ENCODE assay signal across 2 cellular contexts in the genomic region with DNA sequence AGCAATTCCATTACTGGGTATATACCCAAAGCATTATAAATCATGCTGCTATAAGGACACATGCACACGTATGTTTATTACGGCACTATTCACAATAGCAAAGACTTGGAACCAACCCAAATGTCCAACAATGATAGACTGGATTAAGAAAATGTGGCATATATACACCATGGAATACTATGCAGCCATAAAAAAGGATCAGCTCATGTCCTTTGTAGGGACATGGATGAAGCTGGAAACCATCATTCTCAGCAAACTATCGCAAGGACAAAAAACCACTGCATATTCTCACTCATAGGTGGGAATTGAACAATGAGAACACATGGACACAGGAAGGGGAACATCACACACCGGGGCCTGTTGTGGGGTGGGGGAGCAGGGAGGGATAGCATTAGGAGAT. TPM values are rescaled to one million over a fixed set of nuclear protein-coding genes. Genes with fewer than 3 reads are reported as not detected.
DNase-seq lines count a peak whose midpoint lies in the region; ATAC-seq, FAIRE-seq and TF ChIP-seq lines count a peak whose summit lies in the region.
"Not testable (repeated sequence)": the region's sequence is repeated elsewhere in the genome, so short reads cannot be mapped to it uniquely, and the experiment has no call there.

No MANE protein-coding gene starts in this region.

- in situ Hi-C loops in K562 (cut with MboI) = not testable (repeated sequence)

- CTCF ChIA-PET in HEK293 (lab: Yijun Ruan, JAX); K562 (lab: Yijun Ruan, JAX; ENCODE audit: low intra/inter-chr PET ratio): not testable (repeated sequence)

- TF ChIP-seq EP300 in K562 (IDR thresholded peaks at IDR 0.05; ENCODE audit: low read length) = not testable (repeated sequence)

- not testable (repeated sequence) for H4K20me1 ChIP-seq in K562 (replicated peaks; ENCODE audit: control insufficient read depth, insufficient read depth, low read length)

- not testable (repeated sequence) for H3K27me3 ChIP-seq in K562 (ENCODE audit: control insufficient read depth in 2 of 2, insufficient read depth in 2 of 2, low read length in 2 of 2)

- intact Hi-C loops in K562 (cut with micrococcal nuclease) = not testable (repeated sequence)

- not testable (repeated sequence) for H3K9me3 ChIP-seq in HEK293 (ENCODE audit: control insufficient read depth, insufficient read depth, low read depth, low read length); K562 (replicated peaks; ENCODE audit: control insufficient read depth, insufficient read depth, low read depth, low read length)

- TF ChIP-seq CTCF in HEK293 (tag by site-specific recombination; IDR thresholded peaks at IDR 0.05); K562 (IDR thresholded peaks at IDR 0.05 in 2 of 3, conservative IDR thresholded peaks at IDR 0.05 in 1 of 3; ENCODE audit: insufficient read depth in 2 of 3, low read depth in 1 of 3, low read length in 3 of 3): not testable (repeated sequence)

- not testable (repeated sequence) for H3K9me1 ChIP-seq in K562 (ENCODE audit: control insufficient read depth, insufficient read depth, low read length)

- not testable (repeated sequence) for H3K4me3 ChIP-seq in HEK293 (ENCODE audit: low read depth, low read length); K562

- not testable (repeated sequence) for H3K4me2 ChIP-seq in K562 (ENCODE audit: insufficient read depth, low read length)

- H3K79me2 ChIP-seq in K562 (ENCODE audit: control insufficient read depth, insufficient read depth, low read length) = not testable (repeated sequence)

- H3K36me3 ChIP-seq in HEK293 (ENCODE audit: control insufficient read depth in 2 of 2, insufficient read depth in 1 of 2, low read length in 2 of 2); K562 (ENCODE audit: control insufficient read depth, insufficient read depth, low read length): not testable (repeated sequence)

- WGBS in K562 (ENCODE audit: insufficient coverage, low coverage, missing lambda C conversion rate) = 77% methylated on average over 4 of the region's 4 CpGs

- POLR2A ChIA-PET in HEK293 (lab: Yijun Ruan, JAX); K562 (lab: Yijun Ruan, JAX): not testable (repeated sequence)

- H3K9ac ChIP-seq in K562 (ENCODE audit: insufficient read depth in 1 of 2, low read depth in 2 of 2, low read length in 2 of 2) = not testable (repeated sequence)

- H3K4me1 ChIP-seq in HEK293 (ENCODE audit: control insufficient read depth, insufficient read depth, low read length); K562 (replicated peaks in 1 of 2; ENCODE audit: control insufficient read depth in 2 of 2, insufficient read depth in 2 of 2, low read length in 2 of 2): not testable (repeated sequence)

- not testable (repeated sequence) for BruUV-seq in K562 (replicated peaks; lab: Mats Ljungman, UMichigan)

- H3K27ac ChIP-seq in HEK293 (ENCODE audit: extremely low read depth, low read depth, low read length); K562 (ENCODE audit: extremely low read depth, low read depth, low read length): not testable (repeated sequence)

- not testable (repeated sequence) for TF ChIP-seq POLR2A in K562 (conservative IDR thresholded peaks at IDR 0.05)

- TF ChIP-seq RAD21 in K562 (CRISPR knock-in tag; conservative IDR thresholded peaks at IDR 0.05 in 1 of 2, IDR thresholded peaks at IDR 0.05 in 1 of 2) = not testable (repeated sequence)

- H2AFZ ChIP-seq in K562 (ENCODE audit: low read depth, low read length) = not testable (repeated sequence)

- not testable (repeated sequence) for ATAC-seq in K562

- not testable (repeated sequence) for DNase-seq in K562 (ENCODE audit: extremely low read depth in 1 of 4, low spot score in 3 of 4)

- not testable (repeated sequence) for FAIRE-seq in K562 (lab: Jason Lieb, UNC)

TF ChIP-seq in HEK293, 187 proteins besides CTCF, POLR2A, EP300 and RAD21:
- TF ChIP-seq ZNF146 (tag by site-specific recombination; IDR thresholded peaks at IDR 0.05) = peak; percentile 58

TF ChIP-seq in K562, 482 proteins besides CTCF, POLR2A, EP300 and RAD21:
- TF ChIP-seq ZNF146 (CRISPR knock-in tag; IDR thresholded peaks at IDR 0.05; ENCODE audit: unreplicated experiment) (peak; percentile 86), RBM25 (IDR thresholded peaks at IDR 0.05; ENCODE audit: low read depth, low read length, severe bottlenecking) (peak; percentile 23), BCOR (IDR thresholded peaks at IDR 0.05) (peak; percentile 71)

RNA-seq across cellular contexts. Expression of a gene that starts 18.0 kb away (rescaled TPM):
- 46.3 and 50.2 TPM in 2 replicates for total RNA-seq in K562 (2011; cell fraction: chromatin; rRNA removed; ENCODE audit: low replicate concordance)
- total RNA-seq in K562 (2011; cell fraction: nucleolus; rRNA removed) = 29.0 and 29.1 TPM in 2 replicates
- 48.9 and 68.4 TPM in 2 replicates for total RNA-seq in K562 (2011; cell fraction: nucleoplasm; rRNA removed)
- total RNA-seq in K562 (2014; rRNA removed) (3.6 and 4.2 TPM in 2 replicates), K562 (2014; rRNA removed; fragmentation: Illumina TruSeq; extraction: Trizol) (5.3 and 6.2 TPM in 2 replicates), K562 (2015; rRNA removed; fragmentation: Illumina TruSeq; extraction: Trizol) (4.4 and 6.4 TPM in 2 replicates), K562 (2021) (5.6 and 5.9 TPM in 2 replicates)
- polyA plus RNA-seq in K562 (2011; rRNA removed) (16.2 and 22.1 TPM in 2 replicates), K562 (2014; fragmentation: Illumina TruSeq; extraction: Trizol) (7.9 and 10.0 TPM in 2 replicates), K562 (2014; fragmentation: Nextera tagmentation; extraction: Ambion mirVana) (1 to 10 TPM; 2.0 to 4.2 TPM), K562 (2014; rRNA removed) (13.3 and 13.9 TPM in 2 replicates)
- polyA plus RNA-seq in K562 (2011; cell fraction: cytosol; rRNA removed) = 7.9 and 20.6 TPM in 2 replicates
- 31.3 and 37.2 TPM in 2 replicates for polyA plus RNA-seq in K562 (2011; cell fraction: nucleus; rRNA removed)
- polyA plus RNA-seq in K562 (2012) = 4.4 and 16.2 TPM in 2 replicates
- polyA minus RNA-seq in K562 (2011; rRNA and poly(A)+ RNA removed) = 14.9 and 16.4 TPM in 2 replicates
- 2.9 and 3.1 TPM in 2 replicates for polyA minus RNA-seq in K562 (2011; cell fraction: cytosol; rRNA and poly(A)+ RNA removed)
- 12.0 and 16.3 TPM in 2 replicates for polyA minus RNA-seq in K562 (2011; cell fraction: nucleus; rRNA and poly(A)+ RNA removed)
